Comparison of ENCODE assay signal across 1 cellular context in the genomic region with DNA sequence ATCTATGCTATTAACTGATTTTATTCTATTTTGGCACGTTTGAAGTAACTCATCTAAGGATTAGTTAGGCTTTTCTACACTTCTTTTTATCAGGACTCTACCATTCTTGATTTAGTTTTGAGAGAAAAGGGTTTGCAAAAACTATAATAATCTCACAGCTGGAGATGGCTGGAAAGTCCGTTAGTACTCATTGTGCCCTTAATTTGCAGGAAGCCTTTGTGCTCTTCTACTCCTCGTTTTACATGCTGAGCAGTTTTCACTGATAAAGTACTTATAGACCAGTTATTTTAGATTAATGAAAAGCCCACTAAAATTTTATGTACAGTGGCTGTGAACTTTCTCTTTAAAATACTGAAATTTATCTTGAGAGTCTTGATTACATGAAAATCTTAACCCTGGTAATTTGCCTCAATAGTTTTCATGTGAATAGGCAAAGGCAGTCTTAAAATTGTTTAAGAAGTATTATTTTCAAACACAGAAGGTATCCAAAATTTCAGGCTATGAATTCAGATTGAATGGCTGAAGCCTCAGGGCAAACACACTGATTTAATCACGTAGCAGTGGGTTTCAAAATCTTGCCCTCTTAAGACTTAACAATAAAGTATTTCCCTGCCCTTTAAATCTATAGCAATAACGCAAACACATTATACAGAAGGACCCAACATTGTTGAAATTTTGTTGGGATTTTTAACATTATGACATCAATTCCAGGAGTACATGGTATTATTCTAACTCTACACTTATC.
TF ChIP-seq lines count a peak whose summit lies in the region.

No MANE protein-coding gene starts in this region.

TF ChIP-seq in HEK293, 187 proteins besides CTCF, POLR2A, EP300 and RAD21 (continued from another document):
- TF ChIP-seq, protein P1, sequence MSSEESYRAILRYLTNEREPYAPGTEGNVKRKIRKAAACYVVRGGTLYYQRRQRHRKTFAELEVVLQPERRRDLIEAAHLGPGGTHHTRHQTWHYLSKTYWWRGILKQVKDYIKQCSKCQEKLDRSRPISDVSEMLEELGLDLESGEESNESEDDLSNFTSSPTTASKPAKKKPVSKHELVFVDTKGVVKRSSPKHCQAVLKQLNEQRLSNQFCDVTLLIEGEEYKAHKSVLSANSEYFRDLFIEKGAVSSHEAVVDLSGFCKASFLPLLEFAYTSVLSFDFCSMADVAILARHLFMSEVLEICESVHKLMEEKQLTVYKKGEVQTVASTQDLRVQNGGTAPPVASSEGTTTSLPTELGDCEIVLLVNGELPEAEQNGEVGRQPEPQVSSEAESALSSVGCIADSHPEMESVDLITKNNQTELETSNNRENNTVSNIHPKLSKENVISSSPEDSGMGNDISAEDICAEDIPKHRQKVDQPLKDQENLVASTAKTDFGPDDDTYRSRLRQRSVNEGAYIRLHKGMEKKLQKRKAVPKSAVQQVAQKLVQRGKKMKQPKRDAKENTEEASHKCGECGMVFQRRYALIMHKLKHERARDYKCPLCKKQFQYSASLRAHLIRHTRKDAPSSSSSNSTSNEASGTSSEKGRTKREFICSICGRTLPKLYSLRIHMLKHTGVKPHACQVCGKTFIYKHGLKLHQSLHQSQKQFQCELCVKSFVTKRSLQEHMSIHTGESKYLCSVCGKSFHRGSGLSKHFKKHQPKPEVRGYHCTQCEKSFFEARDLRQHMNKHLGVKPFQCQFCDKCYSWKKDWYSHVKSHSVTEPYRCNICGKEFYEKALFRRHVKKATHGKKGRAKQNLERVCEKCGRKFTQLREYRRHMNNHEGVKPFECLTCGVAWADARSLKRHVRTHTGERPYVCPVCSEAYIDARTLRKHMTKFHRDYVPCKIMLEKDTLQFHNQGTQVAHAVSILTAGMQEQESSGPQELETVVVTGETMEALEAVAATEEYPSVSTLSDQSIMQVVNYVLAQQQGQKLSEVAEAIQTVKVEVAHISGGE (tag by site-specific recombination; conservative IDR thresholded peaks at IDR 0.05; ENCODE audit: low read depth) = no peak
- TF ChIP-seq ZNF624 (tag by site-specific recombination; IDR thresholded peaks at IDR 0.05) = no peak
- TF ChIP-seq ZFP69B (tag by site-specific recombination; IDR thresholded peaks at IDR 0.05) = no peak
- TF ChIP-seq ZNF701 (tag by site-specific recombination; IDR thresholded peaks at IDR 0.05) = no peak
- TF ChIP-seq HOXA7 (CRISPR knock-in tag; IDR thresholded peaks at IDR 0.05; ENCODE audit: borderline replicate concordance) = no peak
- peak; percentile 29; the same call in 1 of the 2 replicates for TF ChIP-seq TCF7L2 (IDR thresholded peaks at IDR 0.05; ENCODE audit: borderline replicate concordance, low read depth, low read length)
- TF ChIP-seq ZNF560 (tag by site-specific recombination; IDR thresholded peaks at IDR 0.05; ENCODE audit: borderline replicate concordance) = no peak
- TF ChIP-seq, protein P2, sequence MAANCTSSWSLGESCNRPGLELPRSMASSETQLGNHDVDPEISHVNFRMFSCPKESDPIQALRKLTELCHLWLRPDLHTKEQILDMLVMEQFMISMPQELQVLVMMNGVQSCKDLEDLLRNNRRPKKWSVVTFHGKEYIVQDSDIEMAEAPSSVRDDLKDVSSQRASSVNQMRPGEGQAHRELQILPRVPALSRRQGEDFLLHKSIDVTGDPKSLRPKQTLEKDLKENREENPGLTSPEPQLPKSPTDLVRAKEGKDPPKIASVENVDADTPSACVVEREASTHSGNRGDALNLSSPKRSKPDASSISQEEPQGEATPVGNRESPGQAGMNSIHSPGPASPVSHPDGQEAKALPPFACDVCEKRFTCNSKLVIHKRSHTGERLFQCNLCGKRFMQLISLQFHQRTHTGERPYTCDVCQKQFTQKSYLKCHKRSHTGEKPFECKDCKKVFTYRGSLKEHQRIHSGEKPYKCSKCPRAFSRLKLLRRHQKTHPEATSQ (tag by site-specific recombination; IDR thresholded peaks at IDR 0.05) = no peak
- TF ChIP-seq ZEB2 (tag by site-specific recombination; IDR thresholded peaks at IDR 0.05) = no peak
- peak; percentile 41; the same call in 1 of the 2 replicates for TF ChIP-seq FEZF1 (tag by site-specific recombination; IDR thresholded peaks at IDR 0.05)
TF ChIP-seq in HEK293: peak in this region for 4.
